8 cellular contexts compared by ENCODE assay signal in genomic region chr1:111219466-111220286, GRCh38. TPM values are rescaled to one million over a fixed set of nuclear protein-coding genes. Genes with fewer than 3 reads are reported as not detected.
DNase-seq lines count a peak whose midpoint lies in the region; ATAC-seq and TF ChIP-seq lines count a peak whose summit lies in the region.

No MANE protein-coding gene starts in this region.

- H3K27ac ChIP-seq in spleen (peak overlapping the region; percentile 63 to 88 (median 84)), aorta (ENCODE audit: low read depth in 1 of 2, low read length in 2 of 2) (no peak overlapping the region)

- H3K27ac Mint-ChIP-seq in activated CD4-positive, alpha-beta T cell treated with anti-CD3 and anti-CD28 coated beads for 36 hours, result peak overlapping the region; percentile 88
- peak overlapping the region; percentile 78 for H3K27ac Mint-ChIP-seq in activated CD4-positive, alpha-beta memory T cell treated with anti-CD3 and anti-CD28 coated beads, Interleukin-2, amount 10 ng/mL, durations not matched to agents 7 days and 5 days

- WGBS in spleen, 5 donors, result 35 to 54% (median 52%) methylated on average over 5 of the region's 5 CpGs
- 73 to 74% methylated on average over 5 of the region's 5 CpGs for whole genome bisulfite sequencing in aorta, 2 donors

- intact Hi-C loops in activated CD4-positive, alpha-beta T cell treated with anti-CD3 and anti-CD28 coated beads for 36 hours (cut with DNase I, micrococcal nuclease), result loop anchor here (5.0 to 10.0 kb wide), 14 partner anchors 128 to 1398 kb away; partner anchors contain the start of genes KCNC4 (in 2 of the 2), ATP5PB (in 1 of the 2), CAPZA1 (in 1 of the 2) and CD53 (in 1 of the 2)
- intact Hi-C loops in spleen (cut with DNase I; ENCODE audit: low total_unique reads), result loop anchor here (10.0 kb wide), 1 partner anchor 115 kb away; no protein-coding TSS in a partner anchor
- intact Hi-C loops in aorta (cut with DNase I), result loop anchor here (5.0 to 10.0 kb wide), 2 partner anchors 545 to 548 kb away; no protein-coding TSS in a partner anchor

- no peaks in the 10 kb centered on the region for H3K27me3 Mint-ChIP-seq in activated CD4-positive, alpha-beta T cell treated with anti-CD3 and anti-CD28 coated beads for 36 hours
- H3K27me3 Mint-ChIP-seq in activated CD4-positive, alpha-beta memory T cell treated with anti-CD3 and anti-CD28 coated beads, Interleukin-2, amount 10 ng/mL, durations not matched to agents 7 days and 5 days, result no peaks in the 10 kb centered on the region

- peaks cover 5% of the 10 kb centered on the region for H3K9me3 Mint-ChIP-seq in activated CD4-positive, alpha-beta T cell treated with anti-CD3 and anti-CD28 coated beads for 36 hours (ENCODE audit: low read depth)
- no peaks in the 10 kb centered on the region for H3K9me3 Mint-ChIP-seq in activated CD4-positive, alpha-beta memory T cell treated with anti-CD3 and anti-CD28 coated beads, Interleukin-2, amount 10 ng/mL, durations not matched to agents 7 days and 5 days

- no peak for TF ChIP-seq CTCF in spleen (IDR thresholded peaks at IDR 0.05 in 8 of 11, conservative IDR thresholded peaks at IDR 0.05 in 3 of 11)

- peak overlapping the region; percentile 30 for H3K4me3 Mint-ChIP-seq in activated CD4-positive, alpha-beta T cell treated with anti-CD3 and anti-CD28 coated beads for 36 hours
- H3K4me3 Mint-ChIP-seq in activated CD4-positive, alpha-beta memory T cell treated with anti-CD3 and anti-CD28 coated beads, Interleukin-2, amount 10 ng/mL, durations not matched to agents 7 days and 5 days, result peak overlapping the region; percentile 22

- H3K27me3 ChIP-seq in spleen (replicated peaks in 1 of 7), result no peaks in the 10 kb centered on the region
- H3K27me3 ChIP-seq in aorta (ENCODE audit: control insufficient read depth in 1 of 2, insufficient read depth in 2 of 2, low read length in 1 of 2), result no peaks in the 10 kb centered on the region

- H3K4me1 ChIP-seq in spleen (peaks cover 48 to 100% (median 93%) of the 10 kb centered on the region in 6 donors), aorta (ENCODE audit: control insufficient read depth in 1 of 2, insufficient read depth in 2 of 2, low read length in 2 of 2) (no peaks in the 10 kb centered on the region)

- CTCF ChIA-PET in activated CD4-positive, alpha-beta T cell treated with anti-CD3 and anti-CD28 coated beads for 36 hours (lab: Charles Lee), result interaction anchor here (0.6 to 9.2 kb wide), 11 partner anchors 9 to 568 kb away, joined by 3 to 115 read pairs (median 4); partner anchors contain the start of genes CHI3L2 and DENND2D
- CTCF ChIA-PET in activated CD4-positive, alpha-beta memory T cell treated with anti-CD3 and anti-CD28 coated beads, Interleukin-2, amount 10 ng/mL, durations not matched to agents 7 days and 5 days (lab: Charles Lee), result interaction anchor here (0.9 to 12.8 kb wide), 8 partner anchors 10 to 289 kb away, joined by 3 to 275 read pairs (median 7); partner anchors contain the start of gene DENND2D

- H3K9me3 ChIP-seq in spleen (no peaks in the 10 kb centered on the region), aorta (ENCODE audit: control insufficient read depth, low read length) (no peaks in the 10 kb centered on the region)

- peak; percentile 44 for ATAC-seq in activated CD4-positive, alpha-beta T cell treated with anti-CD3 and anti-CD28 coated beads for 36 hours
- ATAC-seq in HG03108 (IDR thresholded peaks at IDR 0.05; ENCODE audit: unreplicated experiment), result peak; percentile 27
- no peak for ATAC-seq in aorta (ENCODE audit: low FRiP score)

- peak; percentile 78 for DNase-seq in activated CD4-positive, alpha-beta T cell treated with anti-CD3 and anti-CD28 coated beads for 36 hours
- no peak for DNase-seq in activated CD4-positive, alpha-beta T cell treated with anti-CD3 and anti-CD28 coated beads for 1 hour
- DNase-seq in activated CD4-positive, alpha-beta memory T cell treated with anti-CD3 and anti-CD28 coated beads, Interleukin-2, amount 10 ng/mL, durations not matched to agents 7 days and 5 days, result no peak
- DNase-seq in spleen, result peak; percentile 84
- no peak for DNase-seq in kidney tubule cell (ENCODE audit: low spot score)
- no peak for DNase-seq in aorta
- DNase-seq in HCEC 1CT, result no peak

- TF ChIP-seq POLR2A in spleen (IDR thresholded peaks at IDR 0.05), result no peak

- H3K4me1 Mint-ChIP-seq in activated CD4-positive, alpha-beta T cell treated with anti-CD3 and anti-CD28 coated beads for 36 hours, result peaks cover 92% of the 10 kb centered on the region
- H3K4me1 Mint-ChIP-seq in activated CD4-positive, alpha-beta memory T cell treated with anti-CD3 and anti-CD28 coated beads, Interleukin-2, amount 10 ng/mL, durations not matched to agents 7 days and 5 days, result peaks cover 91% of the 10 kb centered on the region

- peaks cover 5% of the 10 kb centered on the region for H3K36me3 Mint-ChIP-seq in activated CD4-positive, alpha-beta T cell treated with anti-CD3 and anti-CD28 coated beads for 36 hours (ENCODE audit: low read depth)
- H3K36me3 Mint-ChIP-seq in activated CD4-positive, alpha-beta memory T cell treated with anti-CD3 and anti-CD28 coated beads, Interleukin-2, amount 10 ng/mL, durations not matched to agents 7 days and 5 days (ENCODE audit: low read depth), result peaks cover 9% of the 10 kb centered on the region

- no peaks in the 10 kb centered on the region for H3K36me3 ChIP-seq in spleen
- no peaks in the 10 kb centered on the region for H3K36me3 ChIP-seq in aorta (ENCODE audit: control insufficient read depth in 1 of 2, insufficient read depth in 2 of 2, low read length in 1 of 2)

- H3K4me3 ChIP-seq in spleen (no peak overlapping the region), aorta (ENCODE audit: low read length in 2 of 2) (no peak overlapping the region)

- POLR2A ChIA-PET in activated CD4-positive, alpha-beta T cell treated with anti-CD3 and anti-CD28 coated beads for 36 hours (lab: Charles Lee), result interaction anchor here (0.6 to 2.0 kb wide), 7 partner anchors 9 to 401 kb away, joined by 3 to 8 read pairs (median 4); partner anchors contain the start of genes CHI3L2 and DENND2D
- POLR2A ChIA-PET in activated CD4-positive, alpha-beta memory T cell treated with anti-CD3 and anti-CD28 coated beads, Interleukin-2, amount 10 ng/mL, durations not matched to agents 7 days and 5 days (lab: Charles Lee), result interaction anchor here (1.2 to 12.1 kb wide), 9 partner anchors 22 to 536 kb away, joined by 3 to 590 read pairs (median 6); partner anchors contain the start of genes ATP5PB, CD53, CEPT1 and DDX20

RNA-seq across cellular contexts. Expression of gene CHI3L2, which starts 7.8 kb away (rescaled TPM):
- 10 to 100 TPM; 12.7 TPM for total RNA-seq in activated CD4-positive, alpha-beta T cell treated with anti-CD3 and anti-CD28 coated beads for 36 hours
- total RNA-seq in activated CD4-positive, alpha-beta memory T cell treated with anti-CD3 and anti-CD28 coated beads, Interleukin-2, amount 10 ng/mL, durations not matched to agents 7 days and 5 days, result 1 to 10 TPM; 8.5 to 9.0 TPM
- total RNA-seq in spleen, result 10 to 100 TPM in 6 of 7 donors, 1 to 10 TPM in 1; 6.0 to 58.3 (median 25.6) TPM
- 100 to 1,000 TPM in 1 of 3 donors, 10 to 100 TPM in 2; 40.1 to 159 (median 59.2) TPM for polyA plus RNA-seq in spleen
- 10 to 100 TPM in 1 of 2 donors, 1 to 10 TPM in 1; 7.8 to 12.5 TPM for total RNA-seq in aorta
- under 1 TPM in 1 of 2 donors, not detected in 1; 0.33 TPM for polyA plus RNA-seq in aorta

RNA-seq across cellular contexts. Expression of gene DENND2D, which starts 19.2 kb away (rescaled TPM):
- total RNA-seq in activated CD4-positive, alpha-beta T cell treated with anti-CD3 and anti-CD28 coated beads for 36 hours, result 100 to 1,000 TPM; 174 to 190 TPM
- 100 to 1,000 TPM; 207 to 210 TPM for total RNA-seq in activated CD4-positive, alpha-beta memory T cell treated with anti-CD3 and anti-CD28 coated beads, Interleukin-2, amount 10 ng/mL, durations not matched to agents 7 days and 5 days
- total RNA-seq in spleen (100 to 1,000 TPM; 127 to 182 (median 153) TPM), aorta (10 to 100 TPM; 12.3 to 17.7 TPM)
- polyA plus RNA-seq in spleen (100 to 1,000 TPM in 2 of 3 donors, 10 to 100 TPM in 1; 90.3 to 106 (median 101) TPM), aorta (10 to 100 TPM in 1 of 2 donors, under 1 TPM in 1; 0.77 to 20.3 TPM)

Comparison
In these comparisons a context has a peak if more than half of its experiments do, and no peak if none do; other contexts are left out.
1. DNase-seq: peak in activated CD4-positive, alpha-beta T cell treated with anti-CD3 and anti-CD28 coated beads for 36 hours (single experiment) and spleen (single experiment); none in activated CD4-positive, alpha-beta T cell treated with anti-CD3 and anti-CD28 coated beads for 1 hour (single experiment), activated CD4-positive, alpha-beta memory T cell treated with anti-CD3 and anti-CD28 coated beads, Interleukin-2, amount 10 ng/mL, durations not matched to agents 7 days and 5 days (single experiment), kidney tubule cell (single experiment), aorta (0 of 2) and HCEC 1CT (single experiment).
2. H3K27ac ChIP-seq: peak in spleen (8 of 8); none in aorta (0 of 2).
3. RNA of gene DENND2D, which starts 19.2 kb away (total RNA-seq): 207 to 210 TPM in activated CD4-positive, alpha-beta memory T cell treated with anti-CD3 and anti-CD28 coated beads, Interleukin-2, amount 10 ng/mL, durations not matched to agents 7 days and 5 days, 174 to 190 TPM in activated CD4-positive, alpha-beta T cell treated with anti-CD3 and anti-CD28 coated beads for 36 hours and 127 to 182 TPM in spleen; 12.3 to 17.7 TPM in aorta; every median in the first group is over 4 times any median in the second.